Comparison of ENCODE assay signal across 17 cellular contexts in genomic region chr19:51146751-51147150, GRCh38. TPM values are rescaled to one million over a fixed set of nuclear protein-coding genes. Genes with fewer than 3 reads are reported as not detected.
DNase-seq lines count a peak whose midpoint lies in the region; ATAC-seq and TF ChIP-seq lines count a peak whose summit lies in the region.
"Had no signal": no experiment of that assay in that cellular context is flagged by ENCODE, and none has a peak within 500 bp of the region (broad histone marks: within the 10 kb centered on the region; RNA-seq: fewer than 3 reads in every experiment).

No MANE protein-coding gene starts in this region.

- TF ChIP-seq CTCF in CD14-positive monocyte (IDR thresholded peaks at IDR 0.05) (no peak), fibroblast of mammary gland (conservative IDR thresholded peaks at IDR 0.05; ENCODE audit: control insufficient read depth, insufficient read depth, low read depth, low read length) (no peak), osteocyte (IDR thresholded peaks at IDR 0.05) (no peak), omental fat pad (IDR thresholded peaks at IDR 0.05) (no peak)

- peak overlapping the region in 1 of 11 experiments; percentile 81; a peak in 1 of 22 replicates for H3K9ac ChIP-seq in BLaER1 treated with 17β-estradiol and CSF1 and Interleukin-3, amounts not matched to agents 10 nM and 100 nM

- peaks cover 89% of the 10 kb centered on the region for H3K4me1 Mint-ChIP-seq in CD14-positive monocyte
- H3K4me1 Mint-ChIP-seq in osteocyte (ENCODE audit: unreplicated experiment): no peaks in the 10 kb centered on the region
- H3K4me1 Mint-ChIP-seq in activated naive CD4-positive, alpha-beta T cell treated with anti-CD3 and anti-CD28 coated beads for 36 hours (ENCODE audit: low read depth): peaks cover 3% of the 10 kb centered on the region

- H4K20me1 ChIP-seq in BLaER1 treated with 17β-estradiol and CSF1 and Interleukin-3, amounts not matched to agents 10 nM and 100 nM: no peaks in the 10 kb centered on the region

- no peak overlapping the region for H3K4me3 ChIP-seq in BLaER1 treated with 17β-estradiol and CSF1 and Interleukin-3, amounts not matched to agents 10 nM and 100 nM
- no peak overlapping the region for H3K4me3 ChIP-seq in fibroblast of mammary gland (ENCODE audit: control insufficient read depth, low read depth, low read length)
- H3K4me3 ChIP-seq: GM12878, GM23338 had no signal

- peaks cover 0 to 30% (median 0%) of the 10 kb centered on the region in 11 experiments; a peak in 4 of 22 replicates for H3K36me3 ChIP-seq in BLaER1 treated with 17β-estradiol and CSF1 and Interleukin-3, amounts not matched to agents 10 nM and 100 nM

- peak overlapping the region in 6 of 7 donors; percentile 23 to 95 (median 66) for H3K27ac Mint-ChIP-seq in CD14-positive monocyte
- no peak overlapping the region for H3K27ac Mint-ChIP-seq in osteocyte (ENCODE audit: unreplicated experiment)
- no peak overlapping the region for H3K27ac Mint-ChIP-seq in activated naive CD4-positive, alpha-beta T cell treated with anti-CD3 and anti-CD28 coated beads for 36 hours

- no peak for DNase-seq in CD14-positive monocyte (ENCODE audit: low spot score)
- DNase-seq in fibroblast of mammary gland (ENCODE audit: low read depth): peak; percentile 13
- DNase-seq in osteocyte (ENCODE audit: extremely low spot score, unreplicated experiment): peak; percentile 64
- no peak for DNase-seq in omental fat pad (ENCODE audit: low spot score)
- no peak for DNase-seq in activated naive CD4-positive, alpha-beta T cell treated with anti-CD3 and anti-CD28 coated beads for 36 hours
- DNase-seq: Calu3; CD4-positive, CD25-positive, alpha-beta regulatory T cell; DMS79; H7; IMR-90 had no signal

- intact Hi-C loops in CD14-positive monocyte (cut with micrococcal nuclease): loop anchor here (5.0 kb wide), 2 partner anchors 34 to 39 kb away; partner anchors contain the start of gene CTU1 (in 1 of the 2)
- intact Hi-C loops in activated naive CD4-positive, alpha-beta T cell treated with anti-CD3 and anti-CD28 coated beads for 36 hours (cut with micrococcal nuclease): no loop called here

- H3K4me2 ChIP-seq in BLaER1 treated with 17β-estradiol and CSF1 and Interleukin-3, amounts not matched to agents 10 nM and 100 nM: peak overlapping the region in 10 of 11 experiments; percentile 41 to 99 (median 59); a peak in 14 of 22 replicates
- H3K4me2 ChIP-seq: GM23338 had no signal

- H3K4me3 Mint-ChIP-seq in CD14-positive monocyte (no peak overlapping the region), osteocyte (ENCODE audit: unreplicated experiment) (no peak overlapping the region)
- no peak overlapping the region for H3K4me3 Mint-ChIP-seq in activated naive CD4-positive, alpha-beta T cell treated with anti-CD3 and anti-CD28 coated beads for 36 hours
- H3K4me3 Mint-ChIP-seq: CD4-positive, CD25-positive, alpha-beta regulatory T cell; GM23338 had no signal

- H3K27me3 Mint-ChIP-seq in CD14-positive monocyte (ENCODE audit: low read depth in 3 of 3) (no peaks in the 10 kb centered on the region), osteocyte (ENCODE audit: unreplicated experiment) (no peaks in the 10 kb centered on the region)
- H3K27me3 Mint-ChIP-seq in activated naive CD4-positive, alpha-beta T cell treated with anti-CD3 and anti-CD28 coated beads for 36 hours (ENCODE audit: low read depth): no peaks in the 10 kb centered on the region

- H3K27me3 ChIP-seq in BLaER1 treated with 17β-estradiol and CSF1 and Interleukin-3, amounts not matched to agents 10 nM and 100 nM: no peaks in the 10 kb centered on the region

- peaks cover 0 to 5% (median 0%) of the 10 kb centered on the region in 7 donors for H3K9me3 Mint-ChIP-seq in CD14-positive monocyte
- H3K9me3 Mint-ChIP-seq in osteocyte (ENCODE audit: unreplicated experiment): peaks cover 10% of the 10 kb centered on the region
- no peaks in the 10 kb centered on the region for H3K9me3 Mint-ChIP-seq in activated naive CD4-positive, alpha-beta T cell treated with anti-CD3 and anti-CD28 coated beads for 36 hours

- no peak overlapping the region for H3K27ac ChIP-seq in BLaER1 treated with 17β-estradiol and CSF1 and Interleukin-3, amounts not matched to agents 10 nM and 100 nM

- CTCF ChIA-PET in activated naive CD4-positive, alpha-beta T cell treated with anti-CD3 and anti-CD28 coated beads for 36 hours (lab: Charles Lee): interaction anchor here (1.5 to 2.0 kb wide), 2 partner anchors 10 to 12 kb away, joined by 6 to 7 read pairs; no protein-coding TSS in a partner anchor

- ATAC-seq in omental fat pad (ENCODE audit: low FRiP score): no peak
- ATAC-seq: GM12878 had no signal

- H3K9me3 ChIP-seq in BLaER1 treated with 17β-estradiol and CSF1 and Interleukin-3, amounts not matched to agents 10 nM and 100 nM (replicated peaks in 1 of 11): peaks cover 4 to 13% (median 6%) of the 10 kb centered on the region in 11 experiments; a peak in 11 of 22 replicates

- peaks cover 29 to 99% (median 52%) of the 10 kb centered on the region in 10 experiments for H3K4me1 ChIP-seq in BLaER1 treated with 17β-estradiol and CSF1 and Interleukin-3, amounts not matched to agents 10 nM and 100 nM

- H3K36me3 Mint-ChIP-seq in CD14-positive monocyte: peaks cover 49 to 72% of the 10 kb centered on the region in 2 donors
- H3K36me3 Mint-ChIP-seq in osteocyte (ENCODE audit: unreplicated experiment): no peaks in the 10 kb centered on the region
- H3K36me3 Mint-ChIP-seq in activated naive CD4-positive, alpha-beta T cell treated with anti-CD3 and anti-CD28 coated beads for 36 hours (ENCODE audit: low read depth): no peaks in the 10 kb centered on the region

RNA-seq across cellular contexts. Expression of gene SIGLEC7, which starts 4.7 kb away (rescaled TPM):
- polyA plus RNA-seq in CD14-positive monocyte: 10 to 100 TPM; 71.8 to 93.3 TPM
- total RNA-seq in osteocyte (not detected in 2 replicates), omental fat pad (10 to 100 TPM in 1 of 4 donors, 1 to 10 TPM in 3; 1.9 to 10.7 (median 6.3) TPM)
- not detected for total RNA-seq in activated naive CD4-positive, alpha-beta T cell treated with anti-CD3 and anti-CD28 coated beads for 36 hours
- total RNA-seq: A673; Calu3; CD4-positive, CD25-positive, alpha-beta regulatory T cell; G401; GM12878; GM23338; H7; HT-29; IMR-90 had no signal
- polyA plus RNA-seq: BJ; CD4-positive, CD25-positive, alpha-beta regulatory T cell; GM23338; IMR-90 had no signal

RNA-seq across cellular contexts. Expression of gene SIGLEC9, which starts 22.0 kb away (rescaled TPM):
- polyA plus RNA-seq in CD14-positive monocyte: 100 to 1,000 TPM in 1 of 2 donors, 10 to 100 TPM in 1; 87.5 to 133 TPM
- total RNA-seq in osteocyte (not detected in 2 replicates), omental fat pad (10 to 100 TPM in 3 of 4 donors, 1 to 10 TPM in 1; 3.5 to 25.0 (median 20.4) TPM)
- total RNA-seq in activated naive CD4-positive, alpha-beta T cell treated with anti-CD3 and anti-CD28 coated beads for 36 hours: 1 to 10 TPM; 1.7 to 1.9 TPM
- total RNA-seq: A673, Calu3, G401, GM12878, GM23338, H7, HT-29, IMR-90 had no signal
- polyA plus RNA-seq: BJ, GM23338 had no signal

RNA-seq across cellular contexts. Expression of gene CTU1, which starts 38.5 kb away (rescaled TPM):
- polyA plus RNA-seq in CD14-positive monocyte: 1 to 10 TPM in 1 of 2 donors, under 1 TPM in 1; 0.75 to 3.0 TPM
- total RNA-seq in osteocyte: 5.6 and 6.5 TPM in 2 replicates
- total RNA-seq in omental fat pad: 10 to 100 TPM in 2 of 4 donors, 1 to 10 TPM in 2; 7.1 to 14.2 (median 9.5) TPM
- total RNA-seq in activated naive CD4-positive, alpha-beta T cell treated with anti-CD3 and anti-CD28 coated beads for 36 hours: 1 to 10 TPM; 9.2 to 9.9 TPM

Comparison
In these comparisons a context has a peak if more than half of its experiments do, and no peak if none do; other contexts are left out.
1. DNase-seq: peak in fibroblast of mammary gland (single experiment) and osteocyte (single experiment); none in CD14-positive monocyte (single experiment), omental fat pad (single experiment) and activated naive CD4-positive, alpha-beta T cell treated with anti-CD3 and anti-CD28 coated beads for 36 hours (single experiment).
2. H3K27ac Mint-ChIP-seq: peak in CD14-positive monocyte (6 of 7); none in osteocyte (single experiment) and activated naive CD4-positive, alpha-beta T cell treated with anti-CD3 and anti-CD28 coated beads for 36 hours (single experiment).